8 cellular contexts compared by ENCODE assay signal in genomic region chr17:74750327-74751069, GRCh38. TPM values are rescaled to one million over a fixed set of nuclear protein-coding genes. Genes with fewer than 3 reads are reported as not detected.
DNase-seq lines count a peak whose midpoint lies in the region; ATAC-seq and TF ChIP-seq lines count a peak whose summit lies in the region.

No MANE protein-coding gene starts in this region.

- H3K9me3 ChIP-seq in SK-N-MC (ENCODE audit: low read depth, low read length), result no peaks in the 10 kb centered on the region

- peak overlapping the region; percentile 76; the same call in 1 of the 2 replicates for H3K4me3 ChIP-seq in GM08714 (ENCODE audit: low read length)
- H3K4me3 ChIP-seq in SK-N-MC, result peak overlapping the region; percentile 85; the same call in 1 of the 2 replicates
- peak overlapping the region; percentile 83 for H3K4me3 ChIP-seq in fibroblast of the aortic adventitia (ENCODE audit: low read depth, low read length)
- peak overlapping the region; percentile 89 for H3K4me3 ChIP-seq in rectal smooth muscle tissue (ENCODE audit: low read length)

- H3K9ac ChIP-seq in SK-N-MC (ENCODE audit: insufficient read length), result no peak overlapping the region
- no peak overlapping the region for H3K9ac ChIP-seq in rectal smooth muscle tissue (ENCODE audit: low read length)

- ATAC-seq in GM21737 (IDR thresholded peaks at IDR 0.05; ENCODE audit: unreplicated experiment), result no peak

- no peaks in the 10 kb centered on the region for H3K4me1 ChIP-seq in rectal smooth muscle tissue (ENCODE audit: control insufficient read depth, insufficient read depth, low read length)

- H3K36me3 ChIP-seq in SK-N-MC (ENCODE audit: insufficient read depth, low read length), result no peaks in the 10 kb centered on the region
- no peaks in the 10 kb centered on the region for H3K36me3 ChIP-seq in rectal smooth muscle tissue (ENCODE audit: control insufficient read depth, insufficient read depth, low read length)

- no peaks in the 10 kb centered on the region for H3K27me3 ChIP-seq in rectal smooth muscle tissue (ENCODE audit: control insufficient read depth, insufficient read depth, low read length)

- H3K27ac ChIP-seq in SK-N-MC (no peak overlapping the region), rectal smooth muscle tissue (ENCODE audit: low read depth, low read length) (no peak overlapping the region)

- TF ChIP-seq CTCF in fibroblast of the aortic adventitia (IDR thresholded peaks at IDR 0.05; ENCODE audit: insufficient read depth, low read length), result no peak

- no peak for DNase-seq in SK-N-MC (ENCODE audit: low read depth, low spot score)
- DNase-seq in fibroblast of the aortic adventitia (ENCODE audit: low read depth), result no peak
- DNase-seq in NCI-H524 (lab: John Stamatoyannopoulos, UW), result no peak
- DNase-seq in NCI-H1092 (lab: John Stamatoyannopoulos, UW), result no peak
- DNase-seq in NCI-H2081 treated with DMSO at 0.1 percent for 48 hours (lab: John Stamatoyannopoulos, UW), result no peak

RNA-seq across cellular contexts. Expression of gene NHERF1, which starts 2.1 kb away (rescaled TPM):
- total RNA-seq in fibroblast of the aortic adventitia (ENCODE audit: low replicate concordance), result 11.0 and 11.7 TPM in 2 replicates

RNA-seq across cellular contexts. Expression of gene RAB37, which starts 13.4 kb away (rescaled TPM):
- total RNA-seq in fibroblast of the aortic adventitia (ENCODE audit: low replicate concordance), result 0.09 TPM in 1 of 2 replicates, not detected in the other

RNA-seq across cellular contexts. Expression of gene NAT9, which starts 25.6 kb away (rescaled TPM):
- total RNA-seq in fibroblast of the aortic adventitia (ENCODE audit: low replicate concordance), result 20.2 and 26.5 TPM in 2 replicates

RNA-seq across cellular contexts. Expression of gene CD300LF, which starts 37.8 kb away (rescaled TPM):
- not detected in 2 replicates for total RNA-seq in fibroblast of the aortic adventitia (ENCODE audit: low replicate concordance)
